ENCODE assay signal across 1 cellular context in genomic region chr2:131527131-131528001, GRCh38.
TF ChIP-seq lines count a peak whose summit lies in the region.

Gene CCDC74A (plus strand): TSS chr2:131527888. CDS start chr2:131527971, 83 bp downstream.

TF ChIP-seq in HepG2, 621 proteins besides CTCF, POLR2A, EP300 and RAD21 (continued from another document):
- TF ChIP-seq ZNF687 (CRISPR knock-in tag; IDR thresholded peaks at IDR 0.05) (peak; percentile 58), RFX1 (IDR thresholded peaks at IDR 0.05) (peak; percentile 48; the same call in 1 of the 2 replicates), TFDP1 (CRISPR knock-in tag; IDR thresholded peaks at IDR 0.05; ENCODE audit: borderline replicate concordance) (peak; percentile 40; the same call in 1 of the 2 replicates), ZFX (CRISPR knock-in tag; IDR thresholded peaks at IDR 0.05; ENCODE audit: low read depth) (peak; percentile 38; the same call in 1 of the 2 replicates), SALL1 (CRISPR knock-in tag; IDR thresholded peaks at IDR 0.05) (0 out of 2 replicates have a peak, but pooled peaks have one; percentile 11), ZNF574 (CRISPR knock-in tag; IDR thresholded peaks at IDR 0.05) (0 out of 2 replicates have a peak, but pooled peaks have one; percentile 18), MYC (CRISPR knock-in tag; IDR thresholded peaks at IDR 0.05; ENCODE audit: borderline replicate concordance) (0 out of 2 replicates have a peak, but pooled peaks have one; percentile 15), RFX3 (CRISPR knock-in tag; IDR thresholded peaks at IDR 0.05) (peak; percentile 70), SAP130 (CRISPR knock-in tag; IDR thresholded peaks at IDR 0.05; ENCODE audit: low read depth) (peak; percentile 72), ZGPAT (CRISPR knock-in tag; IDR thresholded peaks at IDR 0.05) (peak; percentile 34; the same call in 1 of the 2 replicates)
TF ChIP-seq in HepG2: peak in this region for 16; not testable (repeated sequence) for 605.
